23 cellular contexts compared by ENCODE assay signal in genomic region chr2:164837807-164838206, GRCh38. TPM values are rescaled to one million over a fixed set of nuclear protein-coding genes. Genes with fewer than 3 reads are reported as not detected.
DNase-seq lines count a peak whose midpoint lies in the region; ATAC-seq and TF ChIP-seq lines count a peak whose summit lies in the region.
"Had no signal": no experiment of that assay in that cellular context is flagged by ENCODE, and none has a peak within 500 bp of the region (broad histone marks: within the 10 kb centered on the region; RNA-seq: fewer than 3 reads in every experiment).

No MANE protein-coding gene starts in this region.

- peak overlapping the region; percentile 98 for H3K4me3 Mint-ChIP-seq in MCF 10A (ENCODE audit: unreplicated experiment)
- peak overlapping the region; percentile 58 for H3K4me3 Mint-ChIP-seq in neural progenitor cell
- H3K4me3 Mint-ChIP-seq in CD4-positive, alpha-beta T cell: no peak overlapping the region
- H3K4me3 Mint-ChIP-seq: activated naive CD8-positive, alpha-beta T cell treated with anti-CD3 and anti-CD28 coated beads, Interleukin-2, amount 10 ng/mL, durations not matched to agents 7 days and 5 days; memory B cell had no signal

- H3K27me3 Mint-ChIP-seq in MCF 10A (ENCODE audit: insufficient read depth, unreplicated experiment) (no peaks in the 10 kb centered on the region), neural progenitor cell (ENCODE audit: insufficient read depth, low read depth) (peaks cover 7% of the 10 kb centered on the region)
- H3K27me3 Mint-ChIP-seq in CD4-positive, alpha-beta T cell: peaks cover 44% of the 10 kb centered on the region
- H3K27me3 Mint-ChIP-seq: memory B cell had no signal

- POLR2A ChIA-PET in MCF 10A (lab: Yijun Ruan, JAX): interaction anchor here (0.8 to 0.9 kb wide), 2 partner anchors 18 to 66 kb away, joined by 4 to 6 read pairs; no protein-coding TSS in a partner anchor
- POLR2A ChIA-PET in CD4-positive, alpha-beta T cell (lab: Charles Lee): no interaction called here

- H3K4me3 ChIP-seq in mammary epithelial cell (replicated peaks in 1 of 3; ENCODE audit: insufficient read depth in 1 of 3, low read depth in 2 of 3, low read length in 3 of 3) (no peak overlapping the region), esophagus muscularis mucosa (no peak overlapping the region), neural progenitor cell (no peak overlapping the region), upper lobe of left lung (no peak overlapping the region)
- H3K4me3 ChIP-seq: ovary, SK-N-MC had no signal

- BruUV-seq in MCF 10A (replicated peaks; lab: Mats Ljungman, UMichigan): no TSS peak
- BruUV-seq in mammary epithelial cell (replicated peaks; lab: Mats Ljungman, UMichigan): no TSS peak

- H3K9me3 ChIP-seq in mammary epithelial cell (replicated peaks; ENCODE audit: insufficient read depth, low read length): no peaks in the 10 kb centered on the region
- no peaks in the 10 kb centered on the region for H3K9me3 ChIP-seq in esophagus muscularis mucosa
- H3K9me3 ChIP-seq in neural progenitor cell (ENCODE audit: low read depth): no peaks in the 10 kb centered on the region
- no peaks in the 10 kb centered on the region for H3K9me3 ChIP-seq in upper lobe of left lung
- no peaks in the 10 kb centered on the region for H3K9me3 ChIP-seq in CD4-positive, alpha-beta T cell (ENCODE audit: control insufficient read depth, low read length)
- H3K9me3 ChIP-seq: ovary had no signal

- peaks cover 69% of the 10 kb centered on the region for H3K79me2 ChIP-seq in mammary epithelial cell (ENCODE audit: insufficient read depth, low read length)
- H3K79me2 ChIP-seq in neural progenitor cell (ENCODE audit: low read depth): no peaks in the 10 kb centered on the region

- no peak for TF ChIP-seq EP300 in esophagus muscularis mucosa (IDR thresholded peaks at IDR 0.05)
- no peak for TF ChIP-seq EP300 in upper lobe of left lung (IDR thresholded peaks at IDR 0.05)

- DNase-seq in MCF 10A (ENCODE audit: unreplicated experiment) (no peak), mammary epithelial cell (no peak), esophagus muscularis mucosa (ENCODE audit: extremely low spot score) (no peak), neural progenitor cell (ENCODE audit: low spot score) (no peak), upper lobe of left lung (no peak), AG08396 (ENCODE audit: low spot score) (no peak), COLO829 (ENCODE audit: low spot score) (no peak)
- DNase-seq in CD4-positive, alpha-beta T cell: no peak
- DNase-seq: 8988T; activated naive CD8-positive, alpha-beta T cell treated with anti-CD3 and anti-CD28 coated beads, Interleukin-2, amount 10 ng/mL, durations not matched to agents 7 days and 5 days; AML-193; COR-L47; cortex of kidney; DND-41; hypothalamus; NCI-H1694 treated with DMSO at 0.1 percent for 48 hours; NCI-H526; ovary had no signal

- H3K4me1 Mint-ChIP-seq in MCF 10A (ENCODE audit: insufficient read depth, unreplicated experiment) (peaks cover 14% of the 10 kb centered on the region), neural progenitor cell (peaks cover 12% of the 10 kb centered on the region)
- H3K4me1 Mint-ChIP-seq in CD4-positive, alpha-beta T cell (ENCODE audit: low read depth): peaks cover 10% of the 10 kb centered on the region

- no peaks in the 10 kb centered on the region for H3K27me3 ChIP-seq in mammary epithelial cell (ENCODE audit: insufficient read depth, low read length)
- H3K27me3 ChIP-seq in esophagus muscularis mucosa: no peaks in the 10 kb centered on the region
- H3K27me3 ChIP-seq in neural progenitor cell: peaks cover 34% of the 10 kb centered on the region
- H3K27me3 ChIP-seq in upper lobe of left lung: no peaks in the 10 kb centered on the region
- peaks cover 29% of the 10 kb centered on the region for H3K27me3 ChIP-seq in CD4-positive, alpha-beta T cell (ENCODE audit: control insufficient read depth, insufficient read depth, low read length)
- H3K27me3 ChIP-seq: ovary had no signal

- H3K9me3 Mint-ChIP-seq in MCF 10A (ENCODE audit: unreplicated experiment) (no peaks in the 10 kb centered on the region), neural progenitor cell (no peaks in the 10 kb centered on the region)
- H3K9me3 Mint-ChIP-seq in CD4-positive, alpha-beta T cell: no peaks in the 10 kb centered on the region
- H3K9me3 Mint-ChIP-seq: activated naive CD8-positive, alpha-beta T cell treated with anti-CD3 and anti-CD28 coated beads, Interleukin-2, amount 10 ng/mL, durations not matched to agents 7 days and 5 days; brain; memory B cell had no signal

- dilution Hi-C loops in mammary epithelial cell (cut with HindIII; ENCODE audit: low sequenced_read_pairs): loop anchor here (25.0 kb wide), 1 partner anchor 149 kb away; no protein-coding TSS in a partner anchor

- WGBS in mammary epithelial cell (ENCODE audit: low coverage, missing lambda C conversion rate): 85% methylated on average over 2 of the region's 3 CpGs
- 80% methylated on average over 3 of the region's 3 CpGs for WGBS in esophagus muscularis mucosa
- WGBS in upper lobe of left lung, 2 donors: 72 to 82% methylated on average over 3 of the region's 3 CpGs

- peaks cover 7% of the 10 kb centered on the region for H3K36me3 Mint-ChIP-seq in MCF 10A (ENCODE audit: insufficient read depth, unreplicated experiment)
- no peaks in the 10 kb centered on the region for H3K36me3 Mint-ChIP-seq in neural progenitor cell
- H3K36me3 Mint-ChIP-seq in CD4-positive, alpha-beta T cell (ENCODE audit: low read depth): no peaks in the 10 kb centered on the region
- H3K36me3 Mint-ChIP-seq: activated naive CD8-positive, alpha-beta T cell treated with anti-CD3 and anti-CD28 coated beads, Interleukin-2, amount 10 ng/mL, durations not matched to agents 7 days and 5 days; brain; memory B cell had no signal

- H3K4me2 ChIP-seq in mammary epithelial cell (ENCODE audit: insufficient read depth, low read depth, low read length): no peak overlapping the region
- no peak overlapping the region for H3K4me2 ChIP-seq in neural progenitor cell
- H3K4me2 ChIP-seq: KMS-11 had no signal

- H3F3A ChIP-seq in neural progenitor cell (ENCODE audit: low read depth): peaks cover 10% of the 10 kb centered on the region

- H3K27ac Mint-ChIP-seq in MCF 10A (ENCODE audit: low read depth, unreplicated experiment) (peak overlapping the region; percentile 50), neural progenitor cell (no peak overlapping the region)
- no peak overlapping the region for H3K27ac Mint-ChIP-seq in CD4-positive, alpha-beta T cell
- H3K27ac Mint-ChIP-seq: activated naive CD8-positive, alpha-beta T cell treated with anti-CD3 and anti-CD28 coated beads, Interleukin-2, amount 10 ng/mL, durations not matched to agents 7 days and 5 days; memory B cell had no signal

- in situ Hi-C loops in mammary epithelial cell (cut with MboI; ENCODE audit: low sequenced_read_pairs in 2 of 2): loop anchor here in 1 of 2 donors (25.0 kb wide), 1 partner anchor 101 kb away; no protein-coding TSS in a partner anchor

- H4K20me1 ChIP-seq in mammary epithelial cell (ENCODE audit: insufficient read depth, low read length): no peaks in the 10 kb centered on the region
- no peaks in the 10 kb centered on the region for H4K20me1 ChIP-seq in neural progenitor cell (ENCODE audit: low read depth)

- ATAC-seq in upper lobe of left lung (ENCODE audit: low FRiP score in 2 of 2): no peak
- ATAC-seq in CD4-positive, alpha-beta T cell (ENCODE audit: poor library complexity): no peak
- ATAC-seq: HCT116 had no signal

- TF ChIP-seq POLR2A in esophagus muscularis mucosa (IDR thresholded peaks at IDR 0.05; ENCODE audit: low read depth) (no peak), upper lobe of left lung (IDR thresholded peaks at IDR 0.05) (no peak)

- intact Hi-C loops in MCF 10A (cut with micrococcal nuclease): no loop called here
- intact Hi-C loops in mammary epithelial cell (cut with micrococcal nuclease): no loop called here
- intact Hi-C loops in esophagus muscularis mucosa (cut with DNase I): loop anchor here (10.0 kb wide), 1 partner anchor 53 kb away; no protein-coding TSS in a partner anchor
- intact Hi-C loops in CD4-positive, alpha-beta T cell (cut with DNase I, micrococcal nuclease): no loop called here

- CTCF ChIA-PET in MCF 10A (lab: Yijun Ruan, JAX): interaction anchor here (0.7 kb wide), 1 partner anchor 62 kb away, joined by 3 read pairs; no protein-coding TSS in a partner anchor
- CTCF ChIA-PET in mammary epithelial cell (lab: Charles Lee; ENCODE audit: low non-redundant PET): no interaction called here
- CTCF ChIA-PET in CD4-positive, alpha-beta T cell (lab: Charles Lee): no interaction called here

- H3K27ac ChIP-seq in mammary epithelial cell (ENCODE audit: insufficient read depth, low read depth, low read length): no peak overlapping the region
- H3K27ac ChIP-seq in esophagus muscularis mucosa (replicated peaks in 1 of 4): peak overlapping the region; percentile 91 to 99 (median 97)
- no peak overlapping the region for H3K27ac ChIP-seq in neural progenitor cell
- H3K27ac ChIP-seq in upper lobe of left lung: peak overlapping the region in 3 of 4 donors; percentile 28 to 99 (median 98)
- H3K27ac ChIP-seq in CD4-positive, alpha-beta T cell (ENCODE audit: low read depth, low read length): no peak overlapping the region
- H3K27ac ChIP-seq: KMS-11, ovary had no signal

- TF ChIP-seq CTCF in MCF 10A (IDR thresholded peaks at IDR 0.05; ENCODE audit: unreplicated experiment): no peak
- no peak for TF ChIP-seq CTCF in mammary epithelial cell (conservative IDR thresholded peaks at IDR 0.05 in 1 of 2, IDR thresholded peaks at IDR 0.05 in 1 of 2; ENCODE audit: extremely low read depth in 1 of 2, insufficient read depth in 1 of 2, low read depth in 1 of 2, low read length in 2 of 2)
- TF ChIP-seq CTCF in esophagus muscularis mucosa (IDR thresholded peaks at IDR 0.05): no peak
- TF ChIP-seq CTCF in neural progenitor cell (IDR thresholded peaks at IDR 0.05): no peak
- TF ChIP-seq CTCF in upper lobe of left lung (IDR thresholded peaks at IDR 0.05): no peak
- no peak for TF ChIP-seq CTCF in CD4-positive, alpha-beta T cell (IDR thresholded peaks at IDR 0.05)

- H3K36me3 ChIP-seq in mammary epithelial cell (ENCODE audit: insufficient read depth, low read length) (no peaks in the 10 kb centered on the region), esophagus muscularis mucosa (no peaks in the 10 kb centered on the region), neural progenitor cell (no peaks in the 10 kb centered on the region), upper lobe of left lung (no peaks in the 10 kb centered on the region)
- H3K36me3 ChIP-seq: ovary had no signal

- H3K9ac ChIP-seq in mammary epithelial cell (ENCODE audit: insufficient read depth, low read length): no peak overlapping the region
- H3K9ac ChIP-seq in neural progenitor cell: no peak overlapping the region
- H3K9ac ChIP-seq: KMS-11 had no signal

- H3K4me1 ChIP-seq in mammary epithelial cell (ENCODE audit: insufficient read depth, low read length): peaks cover 7% of the 10 kb centered on the region
- H3K4me1 ChIP-seq in esophagus muscularis mucosa: peaks cover 3 to 81% (median 66%) of the 10 kb centered on the region in 4 donors
- peaks cover 6% of the 10 kb centered on the region for H3K4me1 ChIP-seq in neural progenitor cell
- peaks cover 16 to 33% (median 24%) of the 10 kb centered on the region in 4 donors for H3K4me1 ChIP-seq in upper lobe of left lung

- H2AFZ ChIP-seq in mammary epithelial cell (ENCODE audit: low read depth, low read length): no peak overlapping the region
- no peak overlapping the region for H2AFZ ChIP-seq in neural progenitor cell (replicated peaks)

RNA-seq across cellular contexts. Expression of gene COBLL1, which starts 3.8 kb away (rescaled TPM):
- total RNA-seq in MCF 10A (2022) (37.1 and 47.0 TPM in 2 replicates), mammary epithelial cell (10 to 100 TPM; 35.0 to 53.7 TPM), esophagus muscularis mucosa (10 to 100 TPM; 41.4 to 66.0 (median 61.9) TPM), neural progenitor cell (ENCODE audit: low replicate concordance) (1.0 and 4.3 TPM in 2 replicates), upper lobe of left lung (100 to 1,000 TPM in 2 of 6 donors, 10 to 100 TPM in 4; 64.3 to 128 (median 90.1) TPM)
- 10.0 TPM for polyA plus RNA-seq in mammary epithelial cell
- 36.4 TPM for polyA minus RNA-seq in mammary epithelial cell
- under 1 TPM in 1 of 2 experiments, not detected in 1; 0.53 TPM for total RNA-seq in CD4-positive, alpha-beta T cell

Comparison
In these comparisons a context has a peak if more than half of its experiments do, and no peak if none do; other contexts are left out.
1. H3K27ac ChIP-seq: peak in esophagus muscularis mucosa (4 of 4) and upper lobe of left lung (3 of 4); none in mammary epithelial cell (single experiment), neural progenitor cell (single experiment) and CD4-positive, alpha-beta T cell (single experiment).